ENCODE assay signal across 24 cellular contexts in genomic region chr10:6349846-6350245, GRCh38.
DNase-seq lines count a peak whose midpoint lies in the region; ATAC-seq and TF ChIP-seq lines count a peak whose summit lies in the region.
"Had no signal": no experiment of that assay in that cellular context is flagged by ENCODE, and none has a peak within 500 bp of the region (broad histone marks: within the 10 kb centered on the region; RNA-seq: fewer than 3 reads in every experiment).

No MANE protein-coding gene starts in this region.

- H3K36me3 ChIP-seq in CD8-positive, alpha-beta T cell (ENCODE audit: insufficient read depth, low read length): no peaks in the 10 kb centered on the region
- H3K36me3 ChIP-seq in naive thymus-derived CD4-positive, alpha-beta T cell (ENCODE audit: control insufficient read depth in 2 of 3, insufficient read depth in 3 of 3, low read length in 3 of 3): no peaks in the 10 kb centered on the region

- H3K4me3 Mint-ChIP-seq in T-helper 2 cell treated with Interferon-gamma antibody and Interleukin-4, amounts not matched to agents 5 μg/mL and 100 μg/mL, for 36 hours: peak overlapping the region; percentile 11
- H3K4me3 Mint-ChIP-seq in CD8-positive, alpha-beta T cell: no peak overlapping the region
- no peak overlapping the region for H3K4me3 Mint-ChIP-seq in activated CD8-positive, alpha-beta T cell treated with anti-CD3 and anti-CD28 coated beads for 36 hours
- H3K4me3 Mint-ChIP-seq in naive thymus-derived CD4-positive, alpha-beta T cell: peak overlapping the region in 1 of 10 donors; percentile 24

- H3K36me3 Mint-ChIP-seq in T-helper 2 cell treated with Interferon-gamma antibody and Interleukin-4, amounts not matched to agents 5 μg/mL and 100 μg/mL, for 36 hours (ENCODE audit: low read depth): peaks cover 8% of the 10 kb centered on the region
- H3K36me3 Mint-ChIP-seq in CD8-positive, alpha-beta T cell: no peaks in the 10 kb centered on the region
- H3K36me3 Mint-ChIP-seq in activated CD8-positive, alpha-beta T cell treated with anti-CD3 and anti-CD28 coated beads for 36 hours (ENCODE audit: low read depth): peaks cover 3% of the 10 kb centered on the region
- H3K36me3 Mint-ChIP-seq in naive thymus-derived CD4-positive, alpha-beta T cell: peaks cover 0 to 22% (median under 1%) of the 10 kb centered on the region in 5 donors

- no peaks in the 10 kb centered on the region for H3K9me3 ChIP-seq in CD8-positive, alpha-beta T cell (ENCODE audit: low read length)
- no peaks in the 10 kb centered on the region for H3K9me3 ChIP-seq in naive thymus-derived CD4-positive, alpha-beta T cell (ENCODE audit: control insufficient read depth in 2 of 3, low read length in 3 of 3)

- peaks cover 12% of the 10 kb centered on the region for H3K9me3 Mint-ChIP-seq in T-helper 2 cell treated with Interferon-gamma antibody and Interleukin-4, amounts not matched to agents 5 μg/mL and 100 μg/mL, for 36 hours
- H3K9me3 Mint-ChIP-seq in CD8-positive, alpha-beta T cell: no peaks in the 10 kb centered on the region
- H3K9me3 Mint-ChIP-seq in activated CD8-positive, alpha-beta T cell treated with anti-CD3 and anti-CD28 coated beads for 36 hours: peaks cover 6% of the 10 kb centered on the region
- H3K9me3 Mint-ChIP-seq in naive thymus-derived CD4-positive, alpha-beta T cell: peaks cover 0 to 10% (median 1%) of the 10 kb centered on the region in 11 donors

- no peaks in the 10 kb centered on the region for H3K27me3 ChIP-seq in CD8-positive, alpha-beta T cell (ENCODE audit: insufficient read depth, low read length)
- no peaks in the 10 kb centered on the region for H3K27me3 ChIP-seq in naive thymus-derived CD4-positive, alpha-beta T cell (ENCODE audit: control insufficient read depth in 2 of 2, insufficient read depth in 2 of 2, low read length in 2 of 2)
- H3K27me3 ChIP-seq: dorsolateral prefrontal cortex, foreskin keratinocyte had no signal

- no peak for DNase-seq in T-helper 2 cell treated with Interferon-gamma antibody and Interleukin-4, amounts not matched to agents 5 μg/mL and 100 μg/mL, for 36 hours (ENCODE audit: low spot score)
- DNase-seq in T-helper 2 cell (no peak), hepatic stellate cell (ENCODE audit: low spot score) (no peak)
- no peak for DNase-seq in CD8-positive, alpha-beta T cell
- DNase-seq in activated CD8-positive, alpha-beta T cell treated with anti-CD3 and anti-CD28 coated beads for 36 hours: no peak
- no peak for DNase-seq in naive thymus-derived CD4-positive, alpha-beta T cell
- no peak for DNase-seq in effector CD8-positive, alpha-beta T cell (lab: John Stamatoyannopoulos, UW)
- DNase-seq: 8988T; activated CD8-positive, alpha-beta memory T cell treated with anti-CD3 and anti-CD28 coated beads for 24 hours; aorta; C1 segment of cervical spinal cord; caudate nucleus; DMS153; dorsolateral prefrontal cortex; foreskin keratinocyte; GF-D8; GOT3; hypothalamus; NCI-H146; NCI-H526 treated with DMSO at 0.1 percent for 48 hours; nucleus accumbens; SW 1271 had no signal

- intact Hi-C loops in CD8-positive, alpha-beta T cell (cut with DNase I, micrococcal nuclease): no loop called here
- intact Hi-C loops in activated CD8-positive, alpha-beta T cell treated with anti-CD3 and anti-CD28 coated beads for 36 hours (cut with micrococcal nuclease): no loop called here
- intact Hi-C loops in naive thymus-derived CD4-positive, alpha-beta T cell (cut with micrococcal nuclease): loop anchor here (2.0 to 10.0 kb wide), 5 partner anchors 39 to 245 kb away; no protein-coding TSS in a partner anchor

- ATAC-seq in CD8-positive, alpha-beta T cell: no peak
- ATAC-seq in activated CD8-positive, alpha-beta T cell treated with anti-CD3 and anti-CD28 coated beads for 36 hours: no peak
- no peak for ATAC-seq in naive thymus-derived CD4-positive, alpha-beta T cell
- ATAC-seq in HG02973 (IDR thresholded peaks at IDR 0.05; ENCODE audit: unreplicated experiment): no peak
- ATAC-seq: foreskin keratinocyte had no signal

- no peak for TF ChIP-seq CTCF in CD8-positive, alpha-beta T cell (IDR thresholded peaks at IDR 0.05)
- no peak for TF ChIP-seq CTCF in activated CD8-positive, alpha-beta T cell treated with anti-CD3 and anti-CD28 coated beads for 36 hours (IDR thresholded peaks at IDR 0.05)

- H3K4me1 ChIP-seq in CD8-positive, alpha-beta T cell (ENCODE audit: insufficient read depth, low read length): peaks cover 34% of the 10 kb centered on the region
- H3K4me1 ChIP-seq in naive thymus-derived CD4-positive, alpha-beta T cell (ENCODE audit: control insufficient read depth in 2 of 2, insufficient read depth in 2 of 2, low read length in 2 of 2): peaks cover 25 to 34% of the 10 kb centered on the region in 2 donors
- H3K4me1 ChIP-seq: foreskin keratinocyte had no signal

- no peaks in the 10 kb centered on the region for H3K27me3 Mint-ChIP-seq in T-helper 2 cell treated with Interferon-gamma antibody and Interleukin-4, amounts not matched to agents 5 μg/mL and 100 μg/mL, for 36 hours (ENCODE audit: low read depth)
- H3K27me3 Mint-ChIP-seq in CD8-positive, alpha-beta T cell (ENCODE audit: low read depth): no peaks in the 10 kb centered on the region
- no peaks in the 10 kb centered on the region for H3K27me3 Mint-ChIP-seq in activated CD8-positive, alpha-beta T cell treated with anti-CD3 and anti-CD28 coated beads for 36 hours
- H3K27me3 Mint-ChIP-seq in naive thymus-derived CD4-positive, alpha-beta T cell: no peaks in the 10 kb centered on the region

- CTCF ChIA-PET in CD8-positive, alpha-beta T cell (lab: Charles Lee): interaction anchor here (2.6 to 4.3 kb wide), 4 partner anchors 18 to 56 kb away, joined by 9 to 55 read pairs (median 15); no protein-coding TSS in a partner anchor
- CTCF ChIA-PET in activated CD8-positive, alpha-beta T cell treated with anti-CD3 and anti-CD28 coated beads for 36 hours (lab: Charles Lee): interaction anchor here (1.1 to 4.5 kb wide), 3 partner anchors 14 to 79 kb away, joined by 3 to 39 read pairs (median 12); no protein-coding TSS in a partner anchor
- CTCF ChIA-PET in naive thymus-derived CD4-positive, alpha-beta T cell (lab: Charles Lee): interaction anchor here (0.8 to 1.7 kb wide), 2 partner anchors 13 to 52 kb away, joined by 4 to 6 read pairs; no protein-coding TSS in a partner anchor

- POLR2A ChIA-PET in CD8-positive, alpha-beta T cell (lab: Charles Lee): interaction anchor here (2.3 to 4.6 kb wide), 4 partner anchors 15 to 187 kb away, joined by 9 to 48 read pairs (median 13); partner anchors contain the start of gene PFKFB3
- POLR2A ChIA-PET in activated CD8-positive, alpha-beta T cell treated with anti-CD3 and anti-CD28 coated beads for 36 hours (lab: Charles Lee): interaction anchor here (1.5 to 3.7 kb wide), 3 partner anchors 11 to 79 kb away, joined by 4 to 22 read pairs (median 9); no protein-coding TSS in a partner anchor
- POLR2A ChIA-PET in naive thymus-derived CD4-positive, alpha-beta T cell (lab: Charles Lee): interaction anchor here (0.7 to 4.2 kb wide), 3 partner anchors 33 to 649 kb away, joined by 3 to 29 read pairs (median 28); partner anchors contain the start of gene PFKFB3

- no peak overlapping the region for H3K27ac Mint-ChIP-seq in T-helper 2 cell treated with Interferon-gamma antibody and Interleukin-4, amounts not matched to agents 5 μg/mL and 100 μg/mL, for 36 hours
- H3K27ac Mint-ChIP-seq in CD8-positive, alpha-beta T cell: peak overlapping the region; percentile 70
- H3K27ac Mint-ChIP-seq in activated CD8-positive, alpha-beta T cell treated with anti-CD3 and anti-CD28 coated beads for 36 hours: peak overlapping the region; percentile 78
- peak overlapping the region; percentile 51 to 99 (median 95) for H3K27ac Mint-ChIP-seq in naive thymus-derived CD4-positive, alpha-beta T cell

- no peak overlapping the region for H3K27ac ChIP-seq in CD8-positive, alpha-beta T cell (ENCODE audit: low read depth, low read length)
- no peak overlapping the region for H3K27ac ChIP-seq in naive thymus-derived CD4-positive, alpha-beta T cell (ENCODE audit: low read depth, low read length)
- H3K27ac ChIP-seq: dorsolateral prefrontal cortex, epithelial cell of prostate, foreskin keratinocyte had no signal

- peaks cover 46% of the 10 kb centered on the region for H3K4me1 Mint-ChIP-seq in T-helper 2 cell treated with Interferon-gamma antibody and Interleukin-4, amounts not matched to agents 5 μg/mL and 100 μg/mL, for 36 hours (ENCODE audit: low read depth)
- peaks cover 56% of the 10 kb centered on the region for H3K4me1 Mint-ChIP-seq in CD8-positive, alpha-beta T cell (ENCODE audit: low read depth)
- peaks cover 54% of the 10 kb centered on the region for H3K4me1 Mint-ChIP-seq in activated CD8-positive, alpha-beta T cell treated with anti-CD3 and anti-CD28 coated beads for 36 hours (ENCODE audit: low read depth)
- peaks cover 40 to 66% (median 52%) of the 10 kb centered on the region in 7 donors for H3K4me1 Mint-ChIP-seq in naive thymus-derived CD4-positive, alpha-beta T cell

- no peak overlapping the region for H3K4me3 ChIP-seq in CD8-positive, alpha-beta T cell (ENCODE audit: low read depth, low read length)
- H3K4me3 ChIP-seq in naive thymus-derived CD4-positive, alpha-beta T cell (ENCODE audit: low read length): no peak overlapping the region
- H3K4me3 ChIP-seq: dorsolateral prefrontal cortex had no signal

Comparison
In these comparisons a context has a peak if more than half of its experiments do, and no peak if none do; other contexts are left out.
1. intact Hi-C loops: an anchor here in naive thymus-derived CD4-positive, alpha-beta T cell (2.0 to 10.0 kb wide); none called in CD8-positive, alpha-beta T cell and activated CD8-positive, alpha-beta T cell treated with anti-CD3 and anti-CD28 coated beads for 36 hours.